ENCODE assay signal across 8 cellular contexts in the genomic region with DNA sequence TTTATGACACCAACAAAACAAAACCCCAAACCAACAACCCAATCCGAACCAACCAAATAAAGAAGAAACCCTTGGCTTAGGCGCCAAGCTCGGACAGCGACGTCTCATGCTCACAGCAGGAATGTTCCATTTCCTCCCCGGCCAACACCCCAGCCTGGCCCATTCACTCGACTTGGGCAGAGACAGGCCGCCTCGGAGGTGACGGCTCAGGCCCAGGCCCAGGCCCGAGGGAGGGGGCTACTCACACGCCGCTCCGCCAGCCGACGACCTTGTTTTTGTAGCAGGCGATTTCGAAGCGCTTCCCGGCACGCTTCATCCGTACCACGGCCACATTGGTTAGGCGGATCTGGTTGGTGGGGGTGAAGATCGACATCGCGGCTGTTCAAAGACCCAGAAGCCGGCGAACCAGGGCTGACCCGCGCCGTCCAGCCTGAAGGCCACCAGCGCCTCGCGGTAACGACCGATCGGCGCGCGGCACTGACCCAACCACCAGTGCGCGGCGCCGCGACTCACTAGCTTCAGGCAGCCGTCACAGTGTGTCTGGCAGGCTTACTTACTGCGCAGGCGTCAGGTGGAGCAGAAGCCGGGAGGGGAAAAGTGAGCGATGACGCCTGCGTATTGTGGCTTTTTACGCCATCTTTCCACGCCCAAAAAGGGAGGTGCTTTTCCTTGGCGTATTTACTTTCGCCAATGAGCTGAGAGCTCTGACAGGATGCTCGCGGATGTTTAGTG. TPM values are rescaled to one million over a fixed set of nuclear protein-coding genes. Genes with fewer than 3 reads are reported as not detected.
A peak's percentile ranks its signal among the peaks of the same experiment; 100 is the strongest.
DNase-seq lines count a peak whose midpoint lies in the region; ATAC-seq and TF ChIP-seq lines count a peak whose summit lies in the region.
"Not testable (repeated sequence)": the region's sequence is repeated elsewhere in the genome, so short reads cannot be mapped to it uniquely, and the experiment has no call there.

A gene (minus strand): TSS at position 542 of the 732 bp plus-strand sequence. CDS start 169 bp downstream, at position 373.

- H3K9me3 Mint-ChIP-seq in IgD-negative memory B cell: not testable (repeated sequence)

- H3K9me3 ChIP-seq in mononuclear cell (ENCODE audit: low read depth, low read length): not testable (repeated sequence)

- not testable (repeated sequence) for H3K27me3 ChIP-seq in mononuclear cell (ENCODE audit: insufficient read depth, low read length)

- H3K27me3 Mint-ChIP-seq in IgD-negative memory B cell: not testable (repeated sequence)

- peak within 1 kb of the TSS; percentile 92 to 100 (median 95) for H3K27ac Mint-ChIP-seq in IgD-negative memory B cell

- not testable (repeated sequence) for TF ChIP-seq CTCF in epithelial cell of esophagus (IDR thresholded peaks at IDR 0.05; ENCODE audit: insufficient read depth, low read depth, low read length, missing control alignments)

- H3K4me3 Mint-ChIP-seq in IgD-negative memory B cell: peak within 1 kb of the TSS; percentile 94 to 100 (median 98)

- peak; percentile 97 for DNase-seq in DMS 273 treated with DMSO at 0.1 percent for 48 hours (lab: John Stamatoyannopoulos, UW)
- DNase-seq in OCI-M2 (lab: John Stamatoyannopoulos, UW; ENCODE audit: unreplicated experiment): peak; percentile 81
- peak; percentile 88 for DNase-seq in activated T-cell treated with anti-CD3 and anti-CD28 coated beads for 4 hours
- peak; percentile 98 for DNase-seq in epithelial cell of esophagus (ENCODE audit: low read depth)
- peak; percentile 76 to 87 for DNase-seq in stimulated activated CD8-positive, alpha-beta memory T cell treated with anti-CD3 and anti-CD28 coated beads, Interleukin-4, amount 100 ng/mL, for 1 hour (ENCODE audit: low read depth in 2 of 2, low spot score in 1 of 2)

- H3K4me3 ChIP-seq in epithelial cell of esophagus (ENCODE audit: low read length) (peak within 1 kb of the TSS; percentile 67), mononuclear cell (ENCODE audit: low read length) (peak within 1 kb of the TSS; percentile 81)

- peaks cover 7 to 19% (median 8%) of the 10 kb centered on the region in 3 donors for H3K4me1 Mint-ChIP-seq in IgD-negative memory B cell

- peaks cover 13% of the 10 kb centered on the region for H3K4me1 ChIP-seq in mononuclear cell (ENCODE audit: insufficient read depth, low read length)

- peak; percentile 65 for ATAC-seq in GM21529 (IDR thresholded peaks at IDR 0.05; ENCODE audit: unreplicated experiment)

- H3K36me3 Mint-ChIP-seq in IgD-negative memory B cell: not testable (repeated sequence)

RNA-seq across cellular contexts. Expression of the gene that starts here (rescaled TPM):
- 66.2 TPM for polyA plus RNA-seq in IgD-negative memory B cell
- 174 TPM for total RNA-seq in mononuclear cell

Comparison
In these comparisons a context has a peak if more than half of its experiments do, and no peak if none do; other contexts are left out.
1. Peak in every context shown above with its lines: DNase-seq, ATAC-seq and H3K4me3 ChIP-seq.